In the genomic region with DNA sequence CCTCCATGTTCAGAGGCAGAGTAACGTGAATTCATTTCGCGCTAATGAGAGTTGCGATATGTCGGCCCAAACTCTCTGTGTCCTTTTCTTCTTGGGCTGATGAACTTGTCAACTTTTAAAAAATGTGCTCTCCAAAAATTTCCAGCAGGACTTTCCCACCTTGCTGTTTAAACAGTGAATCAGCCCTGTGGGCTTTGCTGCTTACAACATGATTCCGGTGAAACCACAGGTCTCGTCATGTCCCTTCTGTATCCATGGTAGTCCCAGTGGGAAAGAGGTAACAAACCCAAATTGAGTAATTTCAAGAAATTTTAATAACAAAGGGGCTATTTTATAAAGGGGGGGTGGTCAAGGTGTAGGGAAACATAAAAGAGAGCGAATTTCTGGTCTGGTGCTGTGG, we compare ENCODE assay signal across 32 cellular contexts.
"Had no signal": no experiment of that assay in that cellular context is flagged by ENCODE, and none has a peak within 500 bp of the region (broad histone marks: within the 10 kb centered on the region; RNA-seq: fewer than 3 reads in every experiment).

No MANE protein-coding gene starts in this region.

- H3K27me3 ChIP-seq: gastroesophageal sphincter, hepatocyte, pancreas, right atrium auricular region, thyroid gland, upper lobe of left lung had no signal

- H3K4me1 Mint-ChIP-seq: activated naive CD4-positive, alpha-beta T cell treated with anti-CD3 and anti-CD28 coated beads, Interleukin-2, amount 10 ng/mL, durations not matched to agents 7 days and 5 days; activated naive CD8-positive, alpha-beta T cell treated with anti-CD3 and anti-CD28 coated beads, Interleukin-2, amount 10 ng/mL, durations not matched to agents 7 days and 5 days; stimulated activated naive CD8-positive, alpha-beta T cell treated with anti-CD3 and anti-CD28 coated beads, Interleukin-15, amount 100 ng/mL, for 72 hours had no signal

- H3K36me3 ChIP-seq: gastroesophageal sphincter, pancreas, right atrium auricular region, thyroid gland, upper lobe of left lung had no signal

- H3K27ac ChIP-seq: gastroesophageal sphincter, hepatocyte, pancreas, psoas muscle, right atrium auricular region, thyroid gland, upper lobe of left lung, VCaP had no signal

- DNase-seq: activated CD4-positive, alpha-beta T cell treated with anti-CD3 and anti-CD28 coated beads for 48 hours; activated CD4-positive, alpha-beta T cell treated with anti-CD3 and anti-CD28 coated beads, Interleukin-2, amount 50 U/mL, for 48 hours; activated CD8-positive, alpha-beta memory T cell treated with anti-CD3 and anti-CD28 coated beads, Interleukin-2, amount 50 U/mL, for 48 hours; activated gamma-delta T cell; activated naive CD4-positive, alpha-beta T cell treated with anti-CD3 and anti-CD28 coated beads, Interleukin-2, amount 10 ng/mL, durations not matched to agents 7 days and 5 days; activated naive CD8-positive, alpha-beta T cell treated with anti-CD3 and anti-CD28 coated beads, Interleukin-2, amount 10 ng/mL, durations not matched to agents 7 days and 5 days; activated T-cell treated with anti-CD3 and anti-CD28 coated beads, Interleukin-2, amount 50 U/mL, for 24 hours; dermis blood vessel endothelial cell; effector CD4-positive, alpha-beta T cell; kidney; left colon; naive B cell; pancreas; psoas muscle; stimulated activated CD4-positive, alpha-beta T cell treated with anti-CD3 and anti-CD28 coated beads, Interleukin-1b, Interleukin-23, amount 100 ng/mL, for 48 hours; stimulated activated CD4-positive, alpha-beta T cell treated with anti-CD3 and anti-CD28 coated beads, Interleukin-4, amount 100 ng/mL, for 4 hours; stimulated activated CD8-positive, alpha-beta memory T cell treated with anti-CD3 and anti-CD28 coated beads, Interleukin-4, amount 100 ng/mL, for 48 hours; stimulated activated naive CD8-positive, alpha-beta T cell treated with anti-CD3 and anti-CD28 coated beads, Interleukin-15, amount 100 ng/mL, for 72 hours; substantia nigra; T-cell; thyroid gland; upper lobe of left lung had no signal

- H3K9me3 ChIP-seq: pancreas, psoas muscle, thyroid gland had no signal

- ATAC-seq: activated CD4-positive, CD25-positive, alpha-beta regulatory T cell treated with anti-CD3 and anti-CD28 coated beads, Interleukin-2, amount 50 U/mL, for 24 hours; gastroesophageal sphincter; left colon; pancreas; psoas muscle; stimulated activated memory B cell treated with anti-CD40 and anti-IgM and Interleukin-4, amounts not matched to agents 10 μg/mL and 1 μg/mL and 100 μg/mL, for 72 hours; stimulated activated naive CD8-positive, alpha-beta T cell treated with anti-CD3 and anti-CD28 coated beads, Interleukin-15, amount 100 ng/mL, for 72 hours; T-cell had no signal

- H3K36me3 Mint-ChIP-seq: activated naive CD4-positive, alpha-beta T cell treated with anti-CD3 and anti-CD28 coated beads, Interleukin-2, amount 10 ng/mL, durations not matched to agents 7 days and 5 days; activated naive CD8-positive, alpha-beta T cell treated with anti-CD3 and anti-CD28 coated beads, Interleukin-2, amount 10 ng/mL, durations not matched to agents 7 days and 5 days; mesothelial cell of epicardium; stimulated activated memory B cell treated with anti-CD40 and anti-IgM and Interleukin-4, amounts not matched to agents 10 μg/mL and 1 μg/mL and 100 μg/mL, for 72 hours had no signal

- H3K4me3 Mint-ChIP-seq: activated naive CD4-positive, alpha-beta T cell treated with anti-CD3 and anti-CD28 coated beads, Interleukin-2, amount 10 ng/mL, durations not matched to agents 7 days and 5 days; activated naive CD8-positive, alpha-beta T cell treated with anti-CD3 and anti-CD28 coated beads, Interleukin-2, amount 10 ng/mL, durations not matched to agents 7 days and 5 days; activated T-cell treated with anti-CD3 and anti-CD28 coated beads, Interleukin-2, amount 50 U/mL, for 24 hours; central memory CD8-positive, alpha-beta T cell; mesothelial cell of epicardium; naive B cell; stimulated activated memory B cell treated with anti-CD40 and anti-IgM and Interleukin-4, amounts not matched to agents 10 μg/mL and 1 μg/mL and 100 μg/mL, for 72 hours; stimulated activated naive CD8-positive, alpha-beta T cell treated with anti-CD3 and anti-CD28 coated beads, Interleukin-15, amount 100 ng/mL, for 72 hours; T-cell; T-helper 2 cell treated with Interferon-gamma antibody and Interleukin-4, amounts not matched to agents 5 μg/mL and 100 μg/mL, for 36 hours had no signal

- H3K4me3 ChIP-seq: gastroesophageal sphincter, hepatocyte, pancreas, psoas muscle, right atrium auricular region, smooth muscle cell, thyroid gland, upper lobe of left lung had no signal

- H3K27me3 Mint-ChIP-seq: activated naive CD8-positive, alpha-beta T cell treated with anti-CD3 and anti-CD28 coated beads, Interleukin-2, amount 10 ng/mL, durations not matched to agents 7 days and 5 days; activated T-cell treated with anti-CD3 and anti-CD28 coated beads, Interleukin-2, amount 50 U/mL, for 24 hours; central memory CD8-positive, alpha-beta T cell; stimulated activated memory B cell treated with anti-CD40 and anti-IgM and Interleukin-4, amounts not matched to agents 10 μg/mL and 1 μg/mL and 100 μg/mL, for 72 hours; stimulated activated naive CD8-positive, alpha-beta T cell treated with anti-CD3 and anti-CD28 coated beads, Interleukin-15, amount 100 ng/mL, for 72 hours; T-cell had no signal

- H3K9me3 Mint-ChIP-seq: activated naive CD8-positive, alpha-beta T cell treated with anti-CD3 and anti-CD28 coated beads, Interleukin-2, amount 10 ng/mL, durations not matched to agents 7 days and 5 days; activated T-cell treated with anti-CD3 and anti-CD28 coated beads, Interleukin-2, amount 50 U/mL, for 24 hours; central memory CD8-positive, alpha-beta T cell; mesothelial cell of epicardium; stimulated activated memory B cell treated with anti-CD40 and anti-IgM and Interleukin-4, amounts not matched to agents 10 μg/mL and 1 μg/mL and 100 μg/mL, for 72 hours; T-helper 2 cell treated with Interferon-gamma antibody and Interleukin-4, amounts not matched to agents 5 μg/mL and 100 μg/mL, for 36 hours had no signal

- H3K27ac Mint-ChIP-seq: activated naive CD4-positive, alpha-beta T cell treated with anti-CD3 and anti-CD28 coated beads, Interleukin-2, amount 10 ng/mL, durations not matched to agents 7 days and 5 days; activated naive CD8-positive, alpha-beta T cell treated with anti-CD3 and anti-CD28 coated beads, Interleukin-2, amount 10 ng/mL, durations not matched to agents 7 days and 5 days; activated T-cell treated with anti-CD3 and anti-CD28 coated beads, Interleukin-2, amount 50 U/mL, for 24 hours; mesothelial cell of epicardium; naive B cell; stimulated activated memory B cell treated with anti-CD40 and anti-IgM and Interleukin-4, amounts not matched to agents 10 μg/mL and 1 μg/mL and 100 μg/mL, for 72 hours; stimulated activated naive CD8-positive, alpha-beta T cell treated with anti-CD3 and anti-CD28 coated beads, Interleukin-15, amount 100 ng/mL, for 72 hours; T-cell; T-helper 2 cell treated with Interferon-gamma antibody and Interleukin-4, amounts not matched to agents 5 μg/mL and 100 μg/mL, for 36 hours had no signal

- H3K4me1 ChIP-seq: pancreas, thyroid gland, upper lobe of left lung had no signal
